13 cellular contexts compared by ENCODE assay signal in genomic region chr19:38478273-38478971, GRCh38. TPM values are rescaled to one million over a fixed set of nuclear protein-coding genes. Genes with fewer than 3 reads are reported as not detected.
DNase-seq lines count a peak whose midpoint lies in the region; ATAC-seq and TF ChIP-seq lines count a peak whose summit lies in the region.
"Had no signal": no experiment of that assay in that cellular context is flagged by ENCODE, and none has a peak within 500 bp of the region (broad histone marks: within the 10 kb centered on the region; RNA-seq: fewer than 3 reads in every experiment).

No MANE protein-coding gene starts in this region.

- H3F3A ChIP-seq in SU-DHL-6 (ENCODE audit: insufficient read depth) (no peaks in the 10 kb centered on the region), neural progenitor cell (ENCODE audit: low read depth) (no peaks in the 10 kb centered on the region)

- H4K20me1 ChIP-seq in Karpas-422 (ENCODE audit: insufficient read depth, low read depth, low read length) (no peaks in the 10 kb centered on the region), SU-DHL-6 (ENCODE audit: low read depth, low read length) (no peaks in the 10 kb centered on the region), neural progenitor cell (ENCODE audit: low read depth) (no peaks in the 10 kb centered on the region)

- H3K36me3 ChIP-seq in Karpas-422 (ENCODE audit: insufficient read depth, low read length) (no peaks in the 10 kb centered on the region), SU-DHL-6 (ENCODE audit: low read length) (no peaks in the 10 kb centered on the region), neural progenitor cell (no peaks in the 10 kb centered on the region), body of pancreas (replicated peaks in 1 of 2; ENCODE audit: insufficient read depth in 1 of 2, low read depth in 2 of 2) (no peaks in the 10 kb centered on the region)

- no peak for ATAC-seq in body of pancreas
- no peak for ATAC-seq in activated CD4-positive, CD25-positive, alpha-beta regulatory T cell treated with anti-CD3 and anti-CD28 coated beads, Interleukin-2, amount 50 U/mL, for 24 hours
- ATAC-seq: sciatic nerve had no signal

- H3K9me3 ChIP-seq in Karpas-422 (ENCODE audit: low read length): no peaks in the 10 kb centered on the region
- H3K9me3 ChIP-seq in SU-DHL-6 (ENCODE audit: insufficient read depth, low read length): no peaks in the 10 kb centered on the region
- no peaks in the 10 kb centered on the region for H3K9me3 ChIP-seq in neural progenitor cell (ENCODE audit: low read depth)
- no peaks in the 10 kb centered on the region for H3K9me3 ChIP-seq in body of pancreas

- H3K9ac ChIP-seq in Karpas-422 (ENCODE audit: low read length) (no peak overlapping the region), SU-DHL-6 (ENCODE audit: low read length) (no peak overlapping the region), neural progenitor cell (no peak overlapping the region)

- H3K27ac ChIP-seq in Karpas-422 (ENCODE audit: low read length) (no peak overlapping the region), SU-DHL-6 (ENCODE audit: low read depth, low read length) (no peak overlapping the region), neural progenitor cell (no peak overlapping the region), body of pancreas (no peak overlapping the region)

- H3K4me1 Mint-ChIP-seq in neural progenitor cell: peaks cover 5% of the 10 kb centered on the region

- no peaks in the 10 kb centered on the region for H3K36me3 Mint-ChIP-seq in neural progenitor cell

- H2AFZ ChIP-seq in Karpas-422 (ENCODE audit: low read length) (no peak overlapping the region), SU-DHL-6 (ENCODE audit: low read depth, low read length, severe bottlenecking) (no peak overlapping the region), neural progenitor cell (replicated peaks) (no peak overlapping the region)

- H3K4me3 Mint-ChIP-seq in neural progenitor cell: no peak overlapping the region

- H3K27me3 Mint-ChIP-seq in neural progenitor cell (ENCODE audit: insufficient read depth, low read depth): peaks cover 3% of the 10 kb centered on the region

- 54 to 67% methylated on average over 10 to 15 of the region's 16 CpGs for WGBS in body of pancreas, 2 donors

- DNase-seq in SHP77 (lab: John Stamatoyannopoulos, UW) (peak; percentile 29 to 40), SHP77 treated with DMSO at 0.1 percent for 48 hours (lab: John Stamatoyannopoulos, UW) (no peak), Karpas-422 (peak; percentile 82), neural progenitor cell (ENCODE audit: low spot score) (peak; percentile 65), body of pancreas (no peak), DMS153 treated with DMSO at 0.1 percent for 48 hours (lab: John Stamatoyannopoulos, UW; ENCODE audit: unreplicated experiment) (no peak)
- DNase-seq: activated CD4-positive, alpha-beta T cell treated with anti-CD3 and anti-CD28 coated beads, Interleukin-2, amount 50 U/mL, for 1 hour; cerebellar nuclear complex; H7 had no signal

- H3K4me2 ChIP-seq in Karpas-422 (ENCODE audit: low read depth, low read length, poor library complexity, severe bottlenecking): no peak overlapping the region
- H3K4me2 ChIP-seq in SU-DHL-6 (ENCODE audit: low read depth, low read length, poor library complexity, severe bottlenecking): no peak overlapping the region
- no peak overlapping the region for H3K4me2 ChIP-seq in neural progenitor cell

- H3K4me1 ChIP-seq in Karpas-422 (ENCODE audit: low read length) (no peaks in the 10 kb centered on the region), neural progenitor cell (no peaks in the 10 kb centered on the region), body of pancreas (no peaks in the 10 kb centered on the region)

- H3K4me3 ChIP-seq in Karpas-422 (ENCODE audit: low read length) (no peak overlapping the region), SU-DHL-6 (ENCODE audit: insufficient read depth, low read length, poor library complexity, severe bottlenecking) (no peak overlapping the region), neural progenitor cell (no peak overlapping the region), body of pancreas (no peak overlapping the region)

- TF ChIP-seq CTCF in SU-DHL-6 (IDR thresholded peaks at IDR 0.05; ENCODE audit: insufficient read depth, low read length, poor library complexity, severe bottlenecking): peak; percentile 13
- TF ChIP-seq CTCF in neural progenitor cell (IDR thresholded peaks at IDR 0.05): peak; percentile 56
- no peak for TF ChIP-seq CTCF in body of pancreas (IDR thresholded peaks at IDR 0.05)

- H3K79me2 ChIP-seq in Karpas-422 (ENCODE audit: low read length) (no peaks in the 10 kb centered on the region), SU-DHL-6 (ENCODE audit: insufficient read depth, low read length) (no peaks in the 10 kb centered on the region), neural progenitor cell (ENCODE audit: low read depth) (no peaks in the 10 kb centered on the region)

- H3K27me3 ChIP-seq in Karpas-422 (ENCODE audit: low read length) (no peaks in the 10 kb centered on the region), SU-DHL-6 (ENCODE audit: low read length) (no peaks in the 10 kb centered on the region), neural progenitor cell (no peaks in the 10 kb centered on the region), body of pancreas (no peaks in the 10 kb centered on the region)

- H3K27ac Mint-ChIP-seq in neural progenitor cell: no peak overlapping the region

- no peaks in the 10 kb centered on the region for H3K9me2 ChIP-seq in Karpas-422 (replicated peaks; ENCODE audit: insufficient read depth, low read length)
- H3K9me2 ChIP-seq in SU-DHL-6 (replicated peaks; ENCODE audit: insufficient read depth, low read length): no peaks in the 10 kb centered on the region

- intact Hi-C loops in body of pancreas (cut with DNase I): no loop called here

- H3K9me3 Mint-ChIP-seq in neural progenitor cell: no peaks in the 10 kb centered on the region

- no peak for TF ChIP-seq POLR2A in body of pancreas (IDR thresholded peaks at IDR 0.05)

RNA-seq across cellular contexts. Expression of gene RYR1, which starts 44.9 kb away (rescaled TPM):
- 0.45 and 1.3 TPM in 2 replicates for total RNA-seq in Karpas-422 (2014; rRNA removed; shearing (Covaris generic); ENCODE audit: low replicate concordance)
- 0.60 and 2.2 TPM in 2 replicates for total RNA-seq in neural progenitor cell (ENCODE audit: low replicate concordance)
- total RNA-seq in body of pancreas: 1 to 10 TPM in 1 of 2 donors, under 1 TPM in 1; 0.33 to 1.0 TPM

RNA-seq across cellular contexts. Expression of gene RASGRP4, which starts 52.4 kb away (rescaled TPM):
- total RNA-seq in Karpas-422 (2014; rRNA removed; shearing (Covaris generic); ENCODE audit: low replicate concordance): 0.14 and 0.15 TPM in 2 replicates
- total RNA-seq in neural progenitor cell (ENCODE audit: low replicate concordance) (0.09 TPM in 1 of 2 replicates, not detected in the other), body of pancreas (1 to 10 TPM; 1.6 to 4.6 TPM)
- total RNA-seq: kidney epithelial cell had no signal

Comparison
In these comparisons a context has a peak if more than half of its experiments do, and no peak if none do; other contexts are left out.
1. DNase-seq: peak in SHP77 (2 of 2), Karpas-422 (single experiment) and neural progenitor cell (single experiment); none in SHP77 treated with DMSO at 0.1 percent for 48 hours (single experiment), body of pancreas (0 of 4) and DMS153 treated with DMSO at 0.1 percent for 48 hours (single experiment).
2. CTCF ChIP-seq: peak in SU-DHL-6 (single experiment) and neural progenitor cell (single experiment); none in body of pancreas (0 of 7).